In the genomic region with DNA sequence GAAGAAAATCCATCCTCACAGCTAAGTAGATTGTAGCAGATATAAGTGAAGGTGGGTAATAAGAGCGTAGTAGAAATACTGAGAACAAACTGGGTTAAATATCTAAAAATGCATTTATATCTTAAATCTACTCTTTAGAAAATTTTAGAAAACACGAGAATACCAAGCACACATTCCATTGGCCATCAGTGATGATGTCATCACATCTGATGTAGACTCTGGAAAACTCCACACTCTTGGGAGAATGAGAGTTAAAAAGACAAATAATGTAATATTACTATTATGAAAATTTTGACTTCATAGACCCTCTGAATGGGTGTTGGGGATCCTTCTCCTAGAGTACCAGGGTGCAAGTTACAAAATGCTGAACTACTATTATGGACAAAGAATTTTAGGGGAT, we compare ENCODE assay signal across 1 cellular context.
A peak's percentile ranks its signal among the peaks of the same experiment; 100 is the strongest.
TF ChIP-seq lines count a peak whose summit lies in the region.

No MANE protein-coding gene starts in this region.

TF ChIP-seq in HepG2, 621 proteins besides CTCF, POLR2A, EP300 and RAD21:
- peak; percentile 93 for TF ChIP-seq ATF7 (IDR thresholded peaks at IDR 0.05)
- TF ChIP-seq ATF7 (CRISPR knock-in tag; IDR thresholded peaks at IDR 0.05): no peak
- no peak for TF ChIP-seq RARA (CRISPR knock-in tag; IDR thresholded peaks at IDR 0.05)
- peak; percentile 61 for TF ChIP-seq CREB1 (IDR thresholded peaks at IDR 0.05)
- TF ChIP-seq CREB1 (CRISPR knock-in tag; IDR thresholded peaks at IDR 0.05): no peak
